Comparison of ENCODE assay signal across 18 cellular contexts in genomic region chr6:3376888-3377535, GRCh38.
DNase-seq lines count a peak whose midpoint lies in the region; ATAC-seq and TF ChIP-seq lines count a peak whose summit lies in the region.
"Had no signal": no experiment of that assay in that cellular context is flagged by ENCODE, and none has a peak within 500 bp of the region (broad histone marks: within the 10 kb centered on the region; RNA-seq: fewer than 3 reads in every experiment).

No MANE protein-coding gene starts in this region.

- no peaks in the 10 kb centered on the region for H3K9me3 ChIP-seq in breast epithelium
- no peaks in the 10 kb centered on the region for H3K9me3 ChIP-seq in mucosa of descending colon
- H3K9me3 ChIP-seq: SJCRH30, thoracic aorta had no signal

- peak overlapping the region; percentile 80 to 88 for H3K27ac ChIP-seq in breast epithelium
- H3K27ac ChIP-seq: GM23248, SJCRH30, thoracic aorta had no signal

- peak overlapping the region; percentile 43 for H3K27ac Mint-ChIP-seq in activated naive CD4-positive, alpha-beta T cell treated with anti-CD3 and anti-CD28 coated beads, Interleukin-2, amount 50 U/mL, for 24 hours
- no peak overlapping the region for H3K27ac Mint-ChIP-seq in activated naive CD4-positive, alpha-beta T cell treated with anti-CD3 and anti-CD28 coated beads, Interleukin-2, amount 10 ng/mL, durations not matched to agents 7 days and 5 days
- no peak overlapping the region for H3K27ac Mint-ChIP-seq in nephron progenitor cell
- H3K27ac Mint-ChIP-seq: endodermal cell; T-helper 2 cell treated with Interferon-gamma antibody and Interleukin-4, amounts not matched to agents 5 μg/mL and 100 μg/mL, for 36 hours had no signal

- H3K27me3 Mint-ChIP-seq in activated naive CD4-positive, alpha-beta T cell treated with anti-CD3 and anti-CD28 coated beads, Interleukin-2, amount 50 U/mL, for 24 hours, result no peaks in the 10 kb centered on the region
- H3K27me3 Mint-ChIP-seq in activated naive CD4-positive, alpha-beta T cell treated with anti-CD3 and anti-CD28 coated beads, Interleukin-2, amount 10 ng/mL, durations not matched to agents 7 days and 5 days, result peaks cover 4% of the 10 kb centered on the region
- H3K27me3 Mint-ChIP-seq in nephron progenitor cell (ENCODE audit: low read depth, poor library complexity), result no peaks in the 10 kb centered on the region

- CTCF ChIA-PET in activated naive CD4-positive, alpha-beta T cell treated with anti-CD3 and anti-CD28 coated beads, Interleukin-2, amount 10 ng/mL, durations not matched to agents 7 days and 5 days (lab: Charles Lee), result no interaction called here

- intact Hi-C loops in breast epithelium (cut with DNase I; ENCODE audit: low total_unique reads) (no loop called here), mucosa of descending colon (cut with DNase I, micrococcal nuclease) (no loop called here)

- H3K4me1 ChIP-seq in breast epithelium (peaks cover 0 to 12% of the 10 kb centered on the region in 2 donors), mucosa of descending colon (ENCODE audit: low read depth) (peaks cover 36% of the 10 kb centered on the region)
- H3K4me1 ChIP-seq: SJCRH30 had no signal

- no peak overlapping the region for H3K4me3 Mint-ChIP-seq in activated naive CD4-positive, alpha-beta T cell treated with anti-CD3 and anti-CD28 coated beads, Interleukin-2, amount 50 U/mL, for 24 hours
- no peak overlapping the region for H3K4me3 Mint-ChIP-seq in activated naive CD4-positive, alpha-beta T cell treated with anti-CD3 and anti-CD28 coated beads, Interleukin-2, amount 10 ng/mL, durations not matched to agents 7 days and 5 days
- no peak overlapping the region for H3K4me3 Mint-ChIP-seq in nephron progenitor cell
- H3K4me3 Mint-ChIP-seq: endodermal cell; T-helper 2 cell treated with Interferon-gamma antibody and Interleukin-4, amounts not matched to agents 5 μg/mL and 100 μg/mL, for 36 hours had no signal

- TF ChIP-seq CTCF in breast epithelium (IDR thresholded peaks at IDR 0.05) (no peak), mucosa of descending colon (IDR thresholded peaks at IDR 0.05) (no peak), nephron progenitor cell (IDR thresholded peaks at IDR 0.05) (no peak)

- ATAC-seq in mucosa of descending colon, result peak; percentile 39

- no peak for TF ChIP-seq POLR2A in breast epithelium (IDR thresholded peaks at IDR 0.05)

- no peaks in the 10 kb centered on the region for H3K27me3 ChIP-seq in breast epithelium
- H3K27me3 ChIP-seq: SJCRH30 had no signal

- H3K36me3 Mint-ChIP-seq in activated naive CD4-positive, alpha-beta T cell treated with anti-CD3 and anti-CD28 coated beads, Interleukin-2, amount 50 U/mL, for 24 hours, result no peaks in the 10 kb centered on the region
- no peaks in the 10 kb centered on the region for H3K36me3 Mint-ChIP-seq in activated naive CD4-positive, alpha-beta T cell treated with anti-CD3 and anti-CD28 coated beads, Interleukin-2, amount 10 ng/mL, durations not matched to agents 7 days and 5 days
- H3K36me3 Mint-ChIP-seq in nephron progenitor cell (ENCODE audit: low read depth), result peaks cover 4% of the 10 kb centered on the region

- no peaks in the 10 kb centered on the region for H3K36me3 ChIP-seq in breast epithelium
- H3K36me3 ChIP-seq in mucosa of descending colon (ENCODE audit: low read depth), result no peaks in the 10 kb centered on the region
- H3K36me3 ChIP-seq: SJCRH30, thoracic aorta had no signal

- DNase-seq in activated naive CD4-positive, alpha-beta T cell treated with anti-CD3 and anti-CD28 coated beads, Interleukin-2, amount 10 ng/mL, durations not matched to agents 7 days and 5 days, result no peak
- DNase-seq in breast epithelium (ENCODE audit: low spot score in 2 of 2) (no peak), mucosa of descending colon (no peak), NCI-H2081 treated with DMSO at 0.1 percent for 48 hours (lab: John Stamatoyannopoulos, UW) (no peak), nephron progenitor cell (no peak)
- no peak for DNase-seq in stimulated activated CD4-positive, alpha-beta T cell treated with anti-CD3 and anti-CD28 coated beads, Interleukin-1b, Interleukin-23, amount 100 ng/mL, for 48 hours
- DNase-seq in stimulated activated CD4-positive, alpha-beta T cell treated with anti-CD3 and anti-CD28 coated beads, Interleukin-4, amount 100 ng/mL, for 24 hours, result no peak
- DNase-seq: activated CD4-positive, alpha-beta T cell treated with anti-CD3 and anti-CD28 coated beads for 48 hours; activated naive CD4-positive, alpha-beta T cell treated with anti-CD3 and anti-CD28 coated beads, Interleukin-2, amount 50 U/mL, for 16 hours; EL; endodermal cell; NCI-H187 treated with DMSO at 0.1 percent for 48 hours; retina; SJCRH30 had no signal

- H3K9me3 Mint-ChIP-seq in activated naive CD4-positive, alpha-beta T cell treated with anti-CD3 and anti-CD28 coated beads, Interleukin-2, amount 50 U/mL, for 24 hours, result no peaks in the 10 kb centered on the region
- H3K9me3 Mint-ChIP-seq in activated naive CD4-positive, alpha-beta T cell treated with anti-CD3 and anti-CD28 coated beads, Interleukin-2, amount 10 ng/mL, durations not matched to agents 7 days and 5 days, result no peaks in the 10 kb centered on the region
- no peaks in the 10 kb centered on the region for H3K9me3 Mint-ChIP-seq in nephron progenitor cell
- H3K9me3 Mint-ChIP-seq: endodermal cell; T-helper 2 cell treated with Interferon-gamma antibody and Interleukin-4, amounts not matched to agents 5 μg/mL and 100 μg/mL, for 36 hours had no signal

- no peak overlapping the region for H3K4me3 ChIP-seq in breast epithelium
- H3K4me3 ChIP-seq in mucosa of descending colon, result no peak overlapping the region
- H3K4me3 ChIP-seq: GM23248, SJCRH30, thoracic aorta had no signal

- H3K4me1 Mint-ChIP-seq in activated naive CD4-positive, alpha-beta T cell treated with anti-CD3 and anti-CD28 coated beads, Interleukin-2, amount 50 U/mL, for 24 hours, result peaks cover 44% of the 10 kb centered on the region
- H3K4me1 Mint-ChIP-seq in activated naive CD4-positive, alpha-beta T cell treated with anti-CD3 and anti-CD28 coated beads, Interleukin-2, amount 10 ng/mL, durations not matched to agents 7 days and 5 days, result peaks cover 18% of the 10 kb centered on the region
- H3K4me1 Mint-ChIP-seq in nephron progenitor cell, result peaks cover 71% of the 10 kb centered on the region
